In the genomic region with DNA sequence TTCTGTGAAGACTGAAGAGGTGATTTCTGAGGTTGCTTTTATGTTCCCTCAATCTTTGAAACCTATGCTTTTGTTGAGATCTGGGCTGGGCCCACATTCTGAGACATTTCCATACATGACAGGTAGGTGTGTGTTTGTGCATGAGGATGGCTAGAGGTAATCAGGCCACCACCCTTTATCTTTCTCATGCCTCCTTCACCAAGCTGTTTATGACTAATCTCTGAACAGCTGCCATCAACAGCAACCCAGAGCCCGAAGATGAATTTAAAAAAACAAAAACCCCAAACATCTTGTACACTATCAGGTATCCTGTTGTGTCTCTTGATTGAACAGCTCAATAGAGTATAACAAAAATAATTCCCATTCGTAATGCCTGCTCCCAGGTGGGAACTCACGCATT, we compare ENCODE assay signal across 23 cellular contexts. TPM values are rescaled to one million over a fixed set of nuclear protein-coding genes. Genes with fewer than 3 reads are reported as not detected.
DNase-seq lines count a peak whose midpoint lies in the region; ATAC-seq, FAIRE-seq and TF ChIP-seq lines count a peak whose summit lies in the region.
"Had no signal": no experiment of that assay in that cellular context is flagged by ENCODE, and none has a peak within 500 bp of the region (broad histone marks: within the 10 kb centered on the region; RNA-seq: fewer than 3 reads in every experiment).

No MANE protein-coding gene starts in this region.

- H3K27me3 ChIP-seq in MG63 (no peaks in the 10 kb centered on the region), bronchial epithelial cell (ENCODE audit: control insufficient read depth, insufficient read depth, low read length) (no peaks in the 10 kb centered on the region)

- no peak for ATAC-seq in GM18870 (IDR thresholded peaks at IDR 0.05; ENCODE audit: unreplicated experiment)
- ATAC-seq in HG02610 (IDR thresholded peaks at IDR 0.05; ENCODE audit: unreplicated experiment) = no peak

- DNase-seq in MG63 (peak; percentile 17), NCI-H69 (lab: John Stamatoyannopoulos, UW) (peak; percentile 18), bronchial epithelial cell (ENCODE audit: low read depth) (peak; percentile 48), myocyte (ENCODE audit: low read depth) (peak; percentile 8), GM03348 (ENCODE audit: low spot score) (no peak)
- DNase-seq: ACHN; C1 segment of cervical spinal cord; CD8-positive, alpha-beta memory T cell; DMS79; H7; HFFc6; KG1; NCI-H1048; NCI-H1694; NCI-H345; NCI-H524 treated with DMSO at 0.1 percent for 48 hours; Right ventricle myocardium superior; SW 1271 had no signal

- no peak for FAIRE-seq in bronchial epithelial cell (lab: Jason Lieb, UNC)
- FAIRE-seq: D721Med, RCC 7860 had no signal

- no peak for TF ChIP-seq CTCF in bronchial epithelial cell (IDR thresholded peaks at IDR 0.05; ENCODE audit: insufficient read depth, low read length, severe bottlenecking)

- H3K36me3 ChIP-seq in MG63 = no peaks in the 10 kb centered on the region
- no peaks in the 10 kb centered on the region for H3K36me3 ChIP-seq in bronchial epithelial cell (ENCODE audit: control insufficient read depth, insufficient read depth, low read length)

- peaks cover 2% of the 10 kb centered on the region; the same call in 1 of the 2 replicates for H3K9me3 ChIP-seq in MG63

- no peak overlapping the region for H3K4me3 ChIP-seq in MG63
- H3K4me3 ChIP-seq in bronchial epithelial cell (ENCODE audit: low read depth, low read length) = no peak overlapping the region

RNA-seq across cellular contexts. Expression of gene C5orf46, which starts 12.6 kb away (rescaled TPM):
- 6.0 TPM in 1 of 2 replicates, not detected in the other for total RNA-seq in MG63 (2014; rRNA removed; shearing (Covaris generic); ENCODE audit: low replicate concordance)
- total RNA-seq in bronchial epithelial cell = not detected in 2 replicates
- total RNA-seq in myocyte = not detected in 2 replicates
- polyA plus RNA-seq in myocyte (2012) = 25.7 TPM
- total RNA-seq: CD8-positive, alpha-beta memory T cell; H7; HFFc6; HT-29 had no signal
- polyA plus RNA-seq: CD8-positive, alpha-beta memory T cell had no signal

RNA-seq across cellular contexts. Expression of gene SCGB3A2, which starts 40.4 kb away (rescaled TPM):
- total RNA-seq in MG63 (2014; rRNA removed; shearing (Covaris generic); ENCODE audit: low replicate concordance) = not detected in 2 replicates
- total RNA-seq in bronchial epithelial cell (not detected in 2 replicates), myocyte (not detected in 2 replicates)
- not detected for polyA plus RNA-seq in myocyte (2012)
- total RNA-seq: CD8-positive, alpha-beta memory T cell; HFFc6; HT-29; Right ventricle myocardium superior had no signal
- polyA plus RNA-seq: CD8-positive, alpha-beta memory T cell had no signal
